In genomic region chr17:20840987-20841865, GRCh38 we compare ENCODE assay signal across 7 cellular contexts.
A peak's percentile ranks its signal among the peaks of the same experiment; 100 is the strongest.
DNase-seq lines count a peak whose midpoint lies in the region; ATAC-seq and TF ChIP-seq lines count a peak whose summit lies in the region.
"Not testable (repeated sequence)": the region's sequence is repeated elsewhere in the genome, so short reads cannot be mapped to it uniquely, and the experiment has no call there.

No MANE protein-coding gene starts in this region.

- DNase-seq in DMS53 (lab: John Stamatoyannopoulos, UW), result peak; percentile 54
- peak in 2 of 3 experiments; percentile 53 to 60 for DNase-seq in NCI-H1417 (lab: John Stamatoyannopoulos, UW)
- DNase-seq in activated B cell treated with CpG ODN at 0.5 μM for 24 hours, result peak; percentile 42
- not testable (repeated sequence) for DNase-seq in activated T-helper 1 cell treated with anti-CD3 and anti-CD28 coated beads, Interleukin-12 subunit alpha, Interleukin-12 subunit beta, Interleukin-2, Interleukin-4 antibody, amounts not matched to agents 30 ng/mL and 10 ng/mL and 1 ng/mL, durations not matched to agents 14 hours and 24 hours and 36 hours (ENCODE audit: low spot score); coronary artery (ENCODE audit: low spot score); sigmoid colon
- DNase-seq in memory B cell (ENCODE audit: low spot score in 2 of 2), result peak in 1 of 2 donors; percentile 27

- H3K4me1 ChIP-seq in sigmoid colon, result peaks cover 0 to 11% (median 3%) of the 10 kb centered on the region in 4 donors

- not testable (repeated sequence) for TF ChIP-seq CTCF in activated B cell treated with CpG ODN at 0.5 μM for 24 hours (IDR thresholded peaks at IDR 0.05); coronary artery (IDR thresholded peaks at IDR 0.05); sigmoid colon (IDR thresholded peaks at IDR 0.05)

- H3K27me3 ChIP-seq in sigmoid colon, result peaks cover 5 to 30% (median 8%) of the 10 kb centered on the region in 3 donors

- WGBS in sigmoid colon, 2 donors, result 42 to 44% methylated on average over 62 of the region's 62 CpGs

- POLR2A ChIA-PET in activated B cell treated with CpG ODN at 0.5 μM for 24 hours (lab: Charles Lee), result not testable (repeated sequence)

- H3K36me3 ChIP-seq in sigmoid colon, result not testable (repeated sequence)

- not testable (repeated sequence) for H3K27me3 Mint-ChIP-seq in activated B cell treated with CpG ODN at 0.5 μM for 24 hours, memory B cell
- H3K27me3 Mint-ChIP-seq in activated T-helper 1 cell treated with anti-CD3 and anti-CD28 coated beads, Interleukin-12 subunit alpha, Interleukin-12 subunit beta, Interleukin-2, Interleukin-4 antibody, amounts not matched to agents 30 ng/mL and 10 ng/mL and 1 ng/mL, durations not matched to agents 14 hours and 24 hours and 36 hours (ENCODE audit: insufficient read depth), result peaks cover 23% of the 10 kb centered on the region

- not testable (repeated sequence) for H3K27ac ChIP-seq in coronary artery
- peak overlapping the region in 2 of 4 donors; percentile 59 to 64 for H3K27ac ChIP-seq in sigmoid colon

- CTCF ChIA-PET in activated B cell treated with CpG ODN at 0.5 μM for 24 hours (lab: Charles Lee), result not testable (repeated sequence)

- ATAC-seq in activated B cell treated with CpG ODN at 0.5 μM for 24 hours (ENCODE audit: low read depth) (peak; percentile 22), memory B cell (ENCODE audit: low read depth) (peak; percentile 12)

- peak overlapping the region; percentile 75 for H3K4me3 Mint-ChIP-seq in activated B cell treated with CpG ODN at 0.5 μM for 24 hours
- H3K4me3 Mint-ChIP-seq in activated T-helper 1 cell treated with anti-CD3 and anti-CD28 coated beads, Interleukin-12 subunit alpha, Interleukin-12 subunit beta, Interleukin-2, Interleukin-4 antibody, amounts not matched to agents 30 ng/mL and 10 ng/mL and 1 ng/mL, durations not matched to agents 14 hours and 24 hours and 36 hours, result peak overlapping the region; percentile 26
- peak overlapping the region; percentile 84 for H3K4me3 Mint-ChIP-seq in memory B cell

- not testable (repeated sequence) for H3K36me3 Mint-ChIP-seq in activated B cell treated with CpG ODN at 0.5 μM for 24 hours (ENCODE audit: low read depth); activated T-helper 1 cell treated with anti-CD3 and anti-CD28 coated beads, Interleukin-12 subunit alpha, Interleukin-12 subunit beta, Interleukin-2, Interleukin-4 antibody, amounts not matched to agents 30 ng/mL and 10 ng/mL and 1 ng/mL, durations not matched to agents 14 hours and 24 hours and 36 hours (ENCODE audit: low read depth); memory B cell

- not testable (repeated sequence) for H3K9me3 Mint-ChIP-seq in activated B cell treated with CpG ODN at 0.5 μM for 24 hours; activated T-helper 1 cell treated with anti-CD3 and anti-CD28 coated beads, Interleukin-12 subunit alpha, Interleukin-12 subunit beta, Interleukin-2, Interleukin-4 antibody, amounts not matched to agents 30 ng/mL and 10 ng/mL and 1 ng/mL, durations not matched to agents 14 hours and 24 hours and 36 hours; memory B cell

- peak overlapping the region; percentile 51 for H3K4me3 ChIP-seq in coronary artery
- peak overlapping the region; percentile 12 to 47 (median 36) for H3K4me3 ChIP-seq in sigmoid colon

- not testable (repeated sequence) for TF ChIP-seq EP300 in sigmoid colon (IDR thresholded peaks at IDR 0.05)

- peak overlapping the region; percentile 30 for H3K27ac Mint-ChIP-seq in activated B cell treated with CpG ODN at 0.5 μM for 24 hours
- H3K27ac Mint-ChIP-seq in activated T-helper 1 cell treated with anti-CD3 and anti-CD28 coated beads, Interleukin-12 subunit alpha, Interleukin-12 subunit beta, Interleukin-2, Interleukin-4 antibody, amounts not matched to agents 30 ng/mL and 10 ng/mL and 1 ng/mL, durations not matched to agents 14 hours and 24 hours and 36 hours, result not testable (repeated sequence)
- H3K27ac Mint-ChIP-seq in memory B cell, result peak overlapping the region; percentile 24

- intact Hi-C loops in activated B cell treated with CpG ODN at 0.5 μM for 24 hours (cut with micrococcal nuclease), result loop anchor here (10.0 kb wide), 3 partner anchors 196 to 846 kb away; no protein-coding TSS in a partner anchor
- intact Hi-C loops in activated T-helper 1 cell treated with anti-CD3 and anti-CD28 coated beads, Interleukin-12 subunit alpha, Interleukin-12 subunit beta, Interleukin-2, Interleukin-4 antibody, amounts not matched to agents 30 ng/mL and 10 ng/mL and 1 ng/mL, durations not matched to agents 14 hours and 24 hours and 36 hours (cut with micrococcal nuclease); sigmoid colon (cut with DNase I): not testable (repeated sequence)

- not testable (repeated sequence) for TF ChIP-seq POLR2A in sigmoid colon (IDR thresholded peaks at IDR 0.05)

- H3K4me1 Mint-ChIP-seq in activated B cell treated with CpG ODN at 0.5 μM for 24 hours; activated T-helper 1 cell treated with anti-CD3 and anti-CD28 coated beads, Interleukin-12 subunit alpha, Interleukin-12 subunit beta, Interleukin-2, Interleukin-4 antibody, amounts not matched to agents 30 ng/mL and 10 ng/mL and 1 ng/mL, durations not matched to agents 14 hours and 24 hours and 36 hours (ENCODE audit: low read depth); memory B cell: not testable (repeated sequence)

- not testable (repeated sequence) for H3K9me3 ChIP-seq in sigmoid colon

Comparison
In these comparisons a context has a peak if more than half of its experiments do, and no peak if none do; other contexts are left out.
1. H3K4me3 Mint-ChIP-seq: peak in every context shown above with its lines; median percentile 84 in memory B cell; 75 in activated B cell treated with CpG ODN at 0.5 μM for 24 hours; 26 in activated T-helper 1 cell treated with anti-CD3 and anti-CD28 coated beads, Interleukin-12 subunit alpha, Interleukin-12 subunit beta, Interleukin-2, Interleukin-4 antibody, amounts not matched to agents 30 ng/mL and 10 ng/mL and 1 ng/mL, durations not matched to agents 14 hours and 24 hours and 36 hours.